ENCODE assay signal across 8 cellular contexts in genomic region chr10:63157845-63158624, GRCh38. TPM values are rescaled to one million over a fixed set of nuclear protein-coding genes. Genes with fewer than 3 reads are reported as not detected.
DNase-seq lines count a peak whose midpoint lies in the region; ATAC-seq, FAIRE-seq and TF ChIP-seq lines count a peak whose summit lies in the region.

No MANE protein-coding gene starts in this region.

- TF ChIP-seq CTCF in AG04449 (IDR thresholded peaks at IDR 0.05; ENCODE audit: insufficient read depth, low read length, missing control alignments) (peak; percentile 61), GM12875 (IDR thresholded peaks at IDR 0.05; ENCODE audit: borderline replicate concordance, insufficient read depth, low read depth, low read length) (peak; percentile 60; the same call in 1 of the 2 replicates), bronchial epithelial cell (IDR thresholded peaks at IDR 0.05; ENCODE audit: insufficient read depth, low read length, severe bottlenecking) (peak; percentile 55)

- POLR2A ChIA-PET in AG04449 (lab: Yijun Ruan, JAX): interaction anchor here (0.6 kb wide), 1 partner anchor 358 kb away, joined by 3 read pairs; no protein-coding TSS in a partner anchor

- no peaks in the 10 kb centered on the region for H3K27me3 ChIP-seq in bronchial epithelial cell (ENCODE audit: control insufficient read depth, insufficient read depth, low read length)

- CTCF ChIA-PET in AG04449 (lab: Yijun Ruan, JAX): interaction anchor here (0.7 to 5.0 kb wide), 57 partner anchors 9 to 910 kb away, joined by 3 to 56 read pairs (median 5); partner anchors contain the start of genes ADO and NRBF2

- DNase-seq in AG04449 (ENCODE audit: low read depth, low spot score) (peak; percentile 71), NCI-H128 (lab: John Stamatoyannopoulos, UW; ENCODE audit: unreplicated experiment) (peak; percentile 29), SKM-1 treated with dmso at 0.1 percent for 144 hours (lab: John Stamatoyannopoulos, UW; ENCODE audit: unreplicated experiment) (peak; percentile 73), bronchial epithelial cell (ENCODE audit: low read depth) (peak; percentile 83), islet precursor cell (peak; percentile 68)
- DNase-seq in stimulated activated CD8-positive, alpha-beta memory T cell treated with anti-CD3 and anti-CD28 coated beads, Interleukin-15, amount 100 ng/mL, for 1 hour (ENCODE audit: low read depth): peak; percentile 9

- peaks cover 3% of the 10 kb centered on the region for H3K36me3 ChIP-seq in bronchial epithelial cell (ENCODE audit: control insufficient read depth, insufficient read depth, low read length)

- ATAC-seq in HG02763 (IDR thresholded peaks at IDR 0.05; ENCODE audit: unreplicated experiment): peak; percentile 50

- no peak for FAIRE-seq in bronchial epithelial cell (lab: Jason Lieb, UNC)

- H3K4me3 ChIP-seq in AG04449 (ENCODE audit: low read depth, low read length) (no peak overlapping the region), GM12875 (ENCODE audit: low read depth, low read length) (no peak overlapping the region), bronchial epithelial cell (ENCODE audit: low read depth, low read length) (no peak overlapping the region)

RNA-seq across cellular contexts. Expression of gene NRBF2, which starts 24.9 kb away (rescaled TPM):
- total RNA-seq in bronchial epithelial cell: 40.0 and 58.4 TPM in 2 replicates

Comparison
In these comparisons a context has a peak if more than half of its experiments do, and no peak if none do; other contexts are left out.
1. DNase-seq: peak in every context shown above with its lines; median percentile 83 in bronchial epithelial cell; 73 in SKM-1 treated with dmso at 0.1 percent for 144 hours; 71 in AG04449; 68 in islet precursor cell; 29 in NCI-H128; 9 in stimulated activated CD8-positive, alpha-beta memory T cell treated with anti-CD3 and anti-CD28 coated beads, Interleukin-15, amount 100 ng/mL, for 1 hour.